ENCODE assay signal across 1 cellular context in the genomic region with DNA sequence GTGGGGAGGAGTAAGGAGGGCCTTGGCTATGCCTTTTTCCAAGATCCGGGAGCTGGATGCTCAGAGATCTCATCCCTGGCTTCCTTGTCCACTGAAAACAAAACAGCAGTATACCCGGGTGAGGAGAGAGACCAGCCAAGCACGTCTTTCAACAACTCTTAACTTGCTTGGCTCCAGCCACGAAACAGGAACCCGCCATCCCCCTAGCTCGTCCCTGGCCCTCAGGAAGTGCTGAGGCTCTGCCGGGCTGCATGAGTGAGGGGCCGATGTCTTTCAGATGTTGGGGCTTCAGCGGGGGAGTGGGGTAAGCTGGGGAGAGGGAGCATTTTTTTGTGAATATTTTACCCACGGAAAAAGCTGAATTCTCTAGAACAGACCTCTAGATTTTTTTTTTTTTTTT.
TF ChIP-seq lines count a peak whose summit lies in the region.

No MANE protein-coding gene starts in this region.

TF ChIP-seq in HepG2, 621 proteins besides CTCF, POLR2A, EP300 and RAD21 (continued from another document):
- TF ChIP-seq, protein P1, sequence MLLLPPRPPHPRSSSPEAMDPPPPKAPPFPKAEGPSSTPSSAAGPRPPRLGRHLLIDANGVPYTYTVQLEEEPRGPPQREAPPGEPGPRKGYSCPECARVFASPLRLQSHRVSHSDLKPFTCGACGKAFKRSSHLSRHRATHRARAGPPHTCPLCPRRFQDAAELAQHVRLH (CRISPR knock-in tag; IDR thresholded peaks at IDR 0.05; ENCODE audit: borderline replicate concordance, low read depth): no peak
- no peak for TF ChIP-seq NR2F2 (IDR thresholded peaks at IDR 0.05; ENCODE audit: borderline replicate concordance, low read depth)
